Comparison of ENCODE assay signal across 8 cellular contexts in the genomic region with DNA sequence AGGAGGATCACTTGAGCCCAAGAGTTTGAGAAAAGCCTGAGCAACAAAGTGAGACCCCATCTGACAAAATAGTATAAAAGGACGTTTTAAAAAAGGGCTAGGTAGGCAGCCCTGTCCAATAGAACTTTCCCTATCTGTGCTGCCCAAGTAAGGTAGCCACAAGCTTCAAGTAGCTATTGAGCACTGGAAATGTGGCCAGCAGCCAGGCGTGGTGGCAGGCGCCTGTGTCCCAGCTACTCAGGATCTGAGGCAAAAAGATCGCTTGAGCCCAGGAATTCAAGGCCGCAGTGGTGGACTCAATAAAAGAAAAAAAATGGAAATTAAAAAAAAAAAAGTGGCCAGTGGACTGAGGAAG. TPM values are rescaled to one million over a fixed set of nuclear protein-coding genes. Genes with fewer than 3 reads are reported as not detected.
DNase-seq lines count a peak whose midpoint lies in the region; ATAC-seq and TF ChIP-seq lines count a peak whose summit lies in the region.
"Had no signal": no experiment of that assay in that cellular context is flagged by ENCODE, and none has a peak within 500 bp of the region (broad histone marks: within the 10 kb centered on the region; RNA-seq: fewer than 3 reads in every experiment).

No MANE protein-coding gene starts in this region.

- no peaks in the 10 kb centered on the region for H3K36me3 Mint-ChIP-seq in CD4-positive, alpha-beta T cell (ENCODE audit: low read depth)

- peaks cover 22% of the 10 kb centered on the region for H3K4me1 Mint-ChIP-seq in CD4-positive, alpha-beta T cell (ENCODE audit: low read depth)

- H3K9me3 Mint-ChIP-seq in CD4-positive, alpha-beta T cell, result no peaks in the 10 kb centered on the region

- TF ChIP-seq CTCF in NB4 (IDR thresholded peaks at IDR 0.05; ENCODE audit: low read depth, low read length), result no peak
- no peak for TF ChIP-seq CTCF in coronary artery (IDR thresholded peaks at IDR 0.05)
- TF ChIP-seq CTCF in CD4-positive, alpha-beta T cell (IDR thresholded peaks at IDR 0.05), result no peak

- TF ChIP-seq POLR2A in NB4 (IDR thresholded peaks at IDR 0.05; ENCODE audit: extremely low read depth, insufficient read length), result no peak

- ATAC-seq in CD4-positive, alpha-beta T cell (ENCODE audit: poor library complexity), result no peak
- ATAC-seq: pancreas had no signal

- H3K27me3 Mint-ChIP-seq in CD4-positive, alpha-beta T cell, result no peaks in the 10 kb centered on the region

- H3K27me3 ChIP-seq in CD4-positive, alpha-beta T cell (ENCODE audit: control insufficient read depth, insufficient read depth, low read length), result no peaks in the 10 kb centered on the region
- H3K27me3 ChIP-seq: pancreas had no signal

- H3K9me3 ChIP-seq in CD4-positive, alpha-beta T cell (ENCODE audit: control insufficient read depth, low read length), result no peaks in the 10 kb centered on the region
- H3K9me3 ChIP-seq: pancreas had no signal

- in situ Hi-C loops in KBM-7 (cut with MboI; ENCODE audit: low pct_unique_long_range_greater_than_20kb, low sequenced_read_pairs), result no loop called here

- POLR2A ChIA-PET in CD4-positive, alpha-beta T cell (lab: Charles Lee), result interaction anchor here (5.9 kb wide), 1 partner anchor 27 kb away, joined by 62 read pairs; a partner anchor contains a TSS

- H3K4me3 Mint-ChIP-seq in CD4-positive, alpha-beta T cell, result no peak overlapping the region

- H3K27ac Mint-ChIP-seq in CD4-positive, alpha-beta T cell, result no peak overlapping the region

- DNase-seq in DMS53 treated with DMSO at 0.1 percent for 48 hours (lab: John Stamatoyannopoulos, UW; ENCODE audit: unreplicated experiment) (peak; percentile 31), NB4 (ENCODE audit: low read depth) (peak; percentile 52), coronary artery (ENCODE audit: low spot score) (no peak), posterior vena cava (ENCODE audit: low spot score) (peak; percentile 72), KBM-7 (no peak), OCI-M1 (lab: John Stamatoyannopoulos, UW) (no peak)
- DNase-seq in CD4-positive, alpha-beta T cell, result no peak

- intact Hi-C loops in posterior vena cava (cut with DNase I), result no loop called here
- intact Hi-C loops in CD4-positive, alpha-beta T cell (cut with DNase I, micrococcal nuclease), result loop anchor here (1.0 to 2.0 kb wide), 2 partner anchors 26 to 27 kb away; a partner anchor contains a TSS

- H3K27ac ChIP-seq in coronary artery, result peak overlapping the region; percentile 77 to 88
- H3K27ac ChIP-seq in CD4-positive, alpha-beta T cell (ENCODE audit: low read depth, low read length), result no peak overlapping the region
- H3K27ac ChIP-seq: pancreas had no signal

- H3K4me3 ChIP-seq in NB4 (ENCODE audit: low read depth, low read length), result peak overlapping the region; percentile 94
- H3K4me3 ChIP-seq in coronary artery, result no peak overlapping the region

- CTCF ChIA-PET in CD4-positive, alpha-beta T cell (lab: Charles Lee), result no interaction called here

RNA-seq across cellular contexts. Expression of a gene that starts 1.5 kb away (rescaled TPM):
- total RNA-seq in posterior vena cava, result 10 to 100 TPM; 23.5 to 31.4 TPM
- under 1 TPM; 0.25 to 0.80 TPM for total RNA-seq in CD4-positive, alpha-beta T cell

RNA-seq across cellular contexts. Expression of a gene that starts 26.8 kb away (rescaled TPM):
- total RNA-seq in posterior vena cava, result 10 to 100 TPM; 24.2 to 25.3 TPM
- 10 to 100 TPM; 31.0 to 33.9 TPM for total RNA-seq in CD4-positive, alpha-beta T cell

RNA-seq across cellular contexts. Expression of a gene that starts 34.2 kb away (rescaled TPM):
- total RNA-seq in posterior vena cava, result 10 to 100 TPM; 42.3 to 42.5 TPM
- total RNA-seq in CD4-positive, alpha-beta T cell, result 10 to 100 TPM; 41.9 to 43.0 TPM

Comparison
In these comparisons a context has a peak if more than half of its experiments do, and no peak if none do; other contexts are left out.
1. DNase-seq: peak in DMS53 treated with DMSO at 0.1 percent for 48 hours (single experiment), NB4 (single experiment) and posterior vena cava (single experiment); none in coronary artery (single experiment), KBM-7 (single experiment), OCI-M1 (single experiment) and CD4-positive, alpha-beta T cell (0 of 10).
2. RNA of a gene that starts 1.5 kb away (total RNA-seq): 23.5 to 31.4 TPM in posterior vena cava; 0.25 to 0.80 TPM in CD4-positive, alpha-beta T cell; every median in the first group is over 10 times any median in the second.
3. intact Hi-C loops: an anchor here in CD4-positive, alpha-beta T cell (1.0 to 2.0 kb wide); none called in posterior vena cava.